Comparison of ENCODE assay signal across 11 cellular contexts in genomic region chr5:74851684-74852353, GRCh38. TPM values are rescaled to one million over a fixed set of nuclear protein-coding genes. Genes with fewer than 3 reads are reported as not detected.
A peak's percentile ranks its signal among the peaks of the same experiment; 100 is the strongest.
DNase-seq lines count a peak whose midpoint lies in the region; ATAC-seq and TF ChIP-seq lines count a peak whose summit lies in the region.
"Had no signal": no experiment of that assay in that cellular context is flagged by ENCODE, and none has a peak within 500 bp of the region (broad histone marks: within the 10 kb centered on the region; RNA-seq: fewer than 3 reads in every experiment).

No MANE protein-coding gene starts in this region.

- no peaks in the 10 kb centered on the region for H3K9me2 ChIP-seq in SK-N-SH

- CTCF ChIA-PET in SK-N-SH (lab: Yijun Ruan, JAX) = interaction anchor here (0.8 kb wide), 1 partner anchor 16 kb away, joined by 3 read pairs; no protein-coding TSS in a partner anchor

- DNase-seq in activated CD4-positive, alpha-beta T cell treated with anti-CD3 and anti-CD28 coated beads, Interleukin-2, amount 10 ng/mL, durations not matched to agents 24 days and 14 days = no peak
- DNase-seq in activated CD4-positive, alpha-beta T cell treated with anti-CD3 and anti-CD28 coated beads for 4 hours = no peak
- DNase-seq in SK-N-SH (no peak), esophagus squamous epithelium (lab: John Stamatoyannopoulos, UW) (no peak), vagina (ENCODE audit: extremely low spot score in 2 of 2) (no peak), NCI-H1048 (lab: John Stamatoyannopoulos, UW) (no peak)
- DNase-seq: AML-193, pancreas had no signal

- H3K27me3 Mint-ChIP-seq in activated CD4-positive, alpha-beta T cell treated with anti-CD3 and anti-CD28 coated beads, Interleukin-2, amount 10 ng/mL, durations not matched to agents 24 days and 14 days = no peaks in the 10 kb centered on the region

- TF ChIP-seq POLR2A in esophagus squamous epithelium (IDR thresholded peaks at IDR 0.05) (no peak), vagina (IDR thresholded peaks at IDR 0.05) (no peak)

- H3K27ac Mint-ChIP-seq in activated CD4-positive, alpha-beta T cell treated with anti-CD3 and anti-CD28 coated beads, Interleukin-2, amount 10 ng/mL, durations not matched to agents 24 days and 14 days = peak overlapping the region; percentile 80

- no peak for TF ChIP-seq EP300 in SK-N-SH (IDR thresholded peaks at IDR 0.05; ENCODE audit: borderline replicate concordance in 1 of 2, low read depth in 1 of 2, low read length in 1 of 2)

- H3K79me2 ChIP-seq in SK-N-SH (ENCODE audit: insufficient read depth) = no peaks in the 10 kb centered on the region

- H3K4me1 ChIP-seq in SK-N-SH (ENCODE audit: control insufficient read depth in 1 of 2, insufficient read depth in 2 of 2, low read depth in 1 of 2, low read length in 1 of 2) = no peaks in the 10 kb centered on the region; a peak in 1 of 4 replicates
- peaks cover 0 to 15% (median 5%) of the 10 kb centered on the region in 3 donors for H3K4me1 ChIP-seq in esophagus squamous epithelium
- H3K4me1 ChIP-seq in subcutaneous abdominal adipose tissue (ENCODE audit: control insufficient read depth in 5 of 5, insufficient read depth in 5 of 5, low read length in 5 of 5) = peaks cover 0 to 10% (median 3%) of the 10 kb centered on the region in 5 donors
- no peaks in the 10 kb centered on the region for H3K4me1 ChIP-seq in vagina
- H3K4me1 ChIP-seq: pancreas had no signal

- H3F3A ChIP-seq in SK-N-SH (replicated peaks; ENCODE audit: insufficient read depth) = no peaks in the 10 kb centered on the region

- H3K9me3 ChIP-seq in SK-N-SH (0 out of 2 replicates have a peak, but pooled peaks cover 8% of the 10 kb centered on the region), esophagus squamous epithelium (no peaks in the 10 kb centered on the region), subcutaneous abdominal adipose tissue (ENCODE audit: control insufficient read depth in 5 of 5, low read length in 5 of 5) (peaks cover 0 to 3% (median 0%) of the 10 kb centered on the region in 5 donors), vagina (no peaks in the 10 kb centered on the region)
- H3K9me3 ChIP-seq: pancreas had no signal

- intact Hi-C loops in activated CD4-positive, alpha-beta T cell treated with anti-CD3 and anti-CD28 coated beads, Interleukin-2, amount 10 ng/mL, durations not matched to agents 24 days and 14 days (cut with micrococcal nuclease) = no loop called here
- intact Hi-C loops in esophagus squamous epithelium (cut with DNase I) = no loop called here
- intact Hi-C loops in vagina (cut with DNase I) = no loop called here

- POLR2A ChIA-PET in SK-N-SH (lab: Yijun Ruan, JAX) = no interaction called here

- peaks cover 6% of the 10 kb centered on the region for H3K36me3 Mint-ChIP-seq in activated CD4-positive, alpha-beta T cell treated with anti-CD3 and anti-CD28 coated beads, Interleukin-2, amount 10 ng/mL, durations not matched to agents 24 days and 14 days (ENCODE audit: low read depth)

- no peak overlapping the region for H3K4me3 ChIP-seq in SK-N-SH (ENCODE audit: low read depth in 2 of 2, low read length in 1 of 2)
- H3K4me3 ChIP-seq in esophagus squamous epithelium = peak overlapping the region in 3 of 4 donors; percentile 11 to 51 (median 20)
- H3K4me3 ChIP-seq in subcutaneous abdominal adipose tissue (ENCODE audit: low read depth in 1 of 5, low read length in 5 of 5) = peak overlapping the region; percentile 1 to 49 (median 23)
- peak overlapping the region in 1 of 2 donors; percentile 1 for H3K4me3 ChIP-seq in vagina
- H3K4me3 ChIP-seq: pancreas had no signal

- peak overlapping the region; percentile 76 for H3K4me3 Mint-ChIP-seq in activated CD4-positive, alpha-beta T cell treated with anti-CD3 and anti-CD28 coated beads, Interleukin-2, amount 10 ng/mL, durations not matched to agents 24 days and 14 days

- WGBS in SK-N-SH (ENCODE audit: low lambda C conversion rate) = 76% methylated on average over 4 of the region's 4 CpGs
- WGBS in esophagus squamous epithelium, 2 donors = 12 to 17% methylated on average over 4 of the region's 4 CpGs

- H3K36me3 ChIP-seq in SK-N-SH (replicated peaks in 1 of 2; ENCODE audit: control insufficient read depth in 1 of 2, insufficient read depth in 2 of 2, low read length in 1 of 2) (no peaks in the 10 kb centered on the region), esophagus squamous epithelium (no peaks in the 10 kb centered on the region), subcutaneous abdominal adipose tissue (ENCODE audit: control insufficient read depth in 5 of 5, insufficient read depth in 5 of 5, low read length in 5 of 5) (no peaks in the 10 kb centered on the region), vagina (no peaks in the 10 kb centered on the region)
- H3K36me3 ChIP-seq: pancreas had no signal

- TF ChIP-seq CTCF in SK-N-SH (IDR thresholded peaks at IDR 0.05) = no peak
- no peak for TF ChIP-seq CTCF in esophagus squamous epithelium (IDR thresholded peaks at IDR 0.05)
- TF ChIP-seq CTCF in vagina (IDR thresholded peaks at IDR 0.05) = no peak

- peak overlapping the region; percentile 31; the same call in 1 of the 2 replicates for H3K4me2 ChIP-seq in SK-N-SH

- H3K27ac ChIP-seq in SK-N-SH (ENCODE audit: low read depth in 2 of 2, low read length in 1 of 2) (peak overlapping the region in 1 of 2 experiments; percentile 12; a peak in 1 of 4 replicates), esophagus squamous epithelium (peak overlapping the region; percentile 33 to 67 (median 57)), subcutaneous abdominal adipose tissue (ENCODE audit: low read depth, low read length) (no peak overlapping the region), vagina (no peak overlapping the region)
- H3K27ac ChIP-seq: pancreas had no signal

- peaks cover 16% of the 10 kb centered on the region for H3K4me1 Mint-ChIP-seq in activated CD4-positive, alpha-beta T cell treated with anti-CD3 and anti-CD28 coated beads, Interleukin-2, amount 10 ng/mL, durations not matched to agents 24 days and 14 days

- no peak overlapping the region for H3K9ac ChIP-seq in SK-N-SH
- peak overlapping the region in 1 of 5 donors; percentile 51 for H3K9ac ChIP-seq in subcutaneous abdominal adipose tissue (ENCODE audit: low read length in 5 of 5)

- H3K9me3 Mint-ChIP-seq in activated CD4-positive, alpha-beta T cell treated with anti-CD3 and anti-CD28 coated beads, Interleukin-2, amount 10 ng/mL, durations not matched to agents 24 days and 14 days = peaks cover 16% of the 10 kb centered on the region

- TF ChIP-seq RAD21 in SK-N-SH (IDR thresholded peaks at IDR 0.05; ENCODE audit: low read length) = no peak

- peak overlapping the region; percentile 70; the same call in 1 of the 2 replicates for H2AFZ ChIP-seq in SK-N-SH (ENCODE audit: low read depth)

- ATAC-seq in HG02840 (IDR thresholded peaks at IDR 0.05; ENCODE audit: low FRiP score, unreplicated experiment) = no peak
- ATAC-seq: HCT116 had no signal

- H4K20me1 ChIP-seq in SK-N-SH (ENCODE audit: insufficient read depth) = no peaks in the 10 kb centered on the region

- no peaks in the 10 kb centered on the region for H3K27me3 ChIP-seq in SK-N-SH (ENCODE audit: insufficient read depth)
- H3K27me3 ChIP-seq in esophagus squamous epithelium = no peaks in the 10 kb centered on the region
- no peaks in the 10 kb centered on the region for H3K27me3 ChIP-seq in subcutaneous abdominal adipose tissue (ENCODE audit: control insufficient read depth in 5 of 5, insufficient read depth in 4 of 5, low read length in 5 of 5)
- no peaks in the 10 kb centered on the region for H3K27me3 ChIP-seq in vagina
- H3K27me3 ChIP-seq: pancreas had no signal

TF ChIP-seq in SK-N-SH, 30 proteins besides CTCF, POLR2A, EP300 and RAD21 (continues in another document):
- TF ChIP-seq USF1 (IDR thresholded peaks at IDR 0.05; ENCODE audit: borderline replicate concordance, low read depth) (no peak), TCF12 (IDR thresholded peaks at IDR 0.05) (no peak), POLR2AphosphoS5 (IDR thresholded peaks at IDR 0.05; ENCODE audit: low read depth, low read length) (no peak), PBX3 (IDR thresholded peaks at IDR 0.05) (no peak), FOSL2 (IDR thresholded peaks at IDR 0.05; ENCODE audit: borderline replicate concordance, low read depth) (no peak), ZBTB33 (IDR thresholded peaks at IDR 0.05; ENCODE audit: borderline replicate concordance, low read depth) (no peak)

RNA-seq across cellular contexts. Expression of gene FAM169A, which starts 14.4 kb away (rescaled TPM):
- total RNA-seq in activated CD4-positive, alpha-beta T cell treated with anti-CD3 and anti-CD28 coated beads, Interleukin-2, amount 10 ng/mL, durations not matched to agents 24 days and 14 days = 1.8 and 2.6 TPM in 2 replicates
- polyA plus RNA-seq in SK-N-SH (2012; rRNA removed) = 2.6 and 3.3 TPM in 2 replicates
- polyA plus RNA-seq in SK-N-SH (2012; cell fraction: cytosol; rRNA removed) = 3.1 and 3.7 TPM in 2 replicates
- polyA plus RNA-seq in SK-N-SH (2012; cell fraction: nucleus; rRNA removed) = 2.0 and 4.8 TPM in 2 replicates
- 1 to 10 TPM in 3 of 4 donors, under 1 TPM in 1; 0.30 to 5.8 (median 3.1) TPM for total RNA-seq in esophagus squamous epithelium
- 0.98 TPM for total RNA-seq in vagina

Comparison
In these comparisons a context has a peak if more than half of its experiments do, and no peak if none do; other contexts are left out.
1. H3K27ac ChIP-seq: peak in esophagus squamous epithelium (4 of 4); none in subcutaneous abdominal adipose tissue (single experiment) and vagina (single experiment).
2. H3K4me3 ChIP-seq: peak in esophagus squamous epithelium (3 of 4) and subcutaneous abdominal adipose tissue (5 of 5); none in SK-N-SH (0 of 2).